20 cellular contexts compared by ENCODE assay signal in genomic region chr9:28938981-28939380, GRCh38.
DNase-seq lines count a peak whose midpoint lies in the region; ATAC-seq and TF ChIP-seq lines count a peak whose summit lies in the region.
"Had no signal": no experiment of that assay in that cellular context is flagged by ENCODE, and none has a peak within 500 bp of the region (broad histone marks: within the 10 kb centered on the region; RNA-seq: fewer than 3 reads in every experiment).

No MANE protein-coding gene starts in this region.

- CTCF ChIA-PET in activated naive CD4-positive, alpha-beta T cell treated with anti-CD3 and anti-CD28 coated beads, Interleukin-2, amount 10 ng/mL, durations not matched to agents 7 days and 5 days (lab: Charles Lee) = no interaction called here

- no peak for TF ChIP-seq CTCF in upper lobe of right lung (IDR thresholded peaks at IDR 0.05)

- H3K36me3 ChIP-seq in upper lobe of right lung = no peaks in the 10 kb centered on the region
- H3K36me3 ChIP-seq: BLaER1 treated with 17β-estradiol and CSF1 and Interleukin-3, amounts not matched to agents 10 nM and 100 nM had no signal

- H3K27ac ChIP-seq in upper lobe of right lung = no peak overlapping the region
- H3K27ac ChIP-seq: BLaER1 treated with 17β-estradiol and CSF1 and Interleukin-3, amounts not matched to agents 10 nM and 100 nM; HL-60 had no signal

- H3K27ac Mint-ChIP-seq in activated naive CD4-positive, alpha-beta T cell treated with anti-CD3 and anti-CD28 coated beads, Interleukin-2, amount 50 U/mL, for 24 hours = peak overlapping the region; percentile 21
- no peak overlapping the region for H3K27ac Mint-ChIP-seq in activated naive CD4-positive, alpha-beta T cell treated with anti-CD3 and anti-CD28 coated beads, Interleukin-2, amount 10 ng/mL, durations not matched to agents 7 days and 5 days
- H3K27ac Mint-ChIP-seq: B cell; CD8-positive, alpha-beta T cell; HFFc6 had no signal

- no peak for DNase-seq in activated naive CD4-positive, alpha-beta T cell treated with anti-CD3 and anti-CD28 coated beads, Interleukin-2, amount 10 ng/mL, durations not matched to agents 7 days and 5 days
- DNase-seq in NCI-H524 (lab: John Stamatoyannopoulos, UW) (peak; percentile 65 to 81), NCI-H82 treated with DMSO at 0.1 percent for 48 hours (lab: John Stamatoyannopoulos, UW; ENCODE audit: unreplicated experiment) (peak; percentile 2), upper lobe of right lung (no peak), left cardiac atrium (no peak), RKO (ENCODE audit: low spot score) (no peak)
- DNase-seq: CD8-positive, alpha-beta T cell; DMS79 treated with DMSO at 0.1 percent for 48 hours; GF-D8; GOT3; H7; HFFc6; IMR-90 had no signal

- H3K4me3 ChIP-seq in upper lobe of right lung = no peak overlapping the region
- H3K4me3 ChIP-seq: BLaER1 treated with 17β-estradiol and CSF1 and Interleukin-3, amounts not matched to agents 10 nM and 100 nM; K562 had no signal

- no peaks in the 10 kb centered on the region for H3K27me3 Mint-ChIP-seq in activated naive CD4-positive, alpha-beta T cell treated with anti-CD3 and anti-CD28 coated beads, Interleukin-2, amount 50 U/mL, for 24 hours
- no peaks in the 10 kb centered on the region for H3K27me3 Mint-ChIP-seq in activated naive CD4-positive, alpha-beta T cell treated with anti-CD3 and anti-CD28 coated beads, Interleukin-2, amount 10 ng/mL, durations not matched to agents 7 days and 5 days
- H3K27me3 Mint-ChIP-seq: B cell had no signal

- H3K36me3 Mint-ChIP-seq in activated naive CD4-positive, alpha-beta T cell treated with anti-CD3 and anti-CD28 coated beads, Interleukin-2, amount 50 U/mL, for 24 hours = no peaks in the 10 kb centered on the region
- no peaks in the 10 kb centered on the region for H3K36me3 Mint-ChIP-seq in activated naive CD4-positive, alpha-beta T cell treated with anti-CD3 and anti-CD28 coated beads, Interleukin-2, amount 10 ng/mL, durations not matched to agents 7 days and 5 days
- H3K36me3 Mint-ChIP-seq: CD8-positive, alpha-beta T cell had no signal

- H3K4me3 Mint-ChIP-seq in activated naive CD4-positive, alpha-beta T cell treated with anti-CD3 and anti-CD28 coated beads, Interleukin-2, amount 50 U/mL, for 24 hours = no peak overlapping the region
- no peak overlapping the region for H3K4me3 Mint-ChIP-seq in activated naive CD4-positive, alpha-beta T cell treated with anti-CD3 and anti-CD28 coated beads, Interleukin-2, amount 10 ng/mL, durations not matched to agents 7 days and 5 days
- H3K4me3 Mint-ChIP-seq: B cell; CD8-positive, alpha-beta T cell; HFFc6 had no signal

- no peaks in the 10 kb centered on the region for H3K4me1 Mint-ChIP-seq in activated naive CD4-positive, alpha-beta T cell treated with anti-CD3 and anti-CD28 coated beads, Interleukin-2, amount 50 U/mL, for 24 hours
- H3K4me1 Mint-ChIP-seq in activated naive CD4-positive, alpha-beta T cell treated with anti-CD3 and anti-CD28 coated beads, Interleukin-2, amount 10 ng/mL, durations not matched to agents 7 days and 5 days = no peaks in the 10 kb centered on the region
- H3K4me1 Mint-ChIP-seq: B cell had no signal

- no peaks in the 10 kb centered on the region for H3K9me3 Mint-ChIP-seq in activated naive CD4-positive, alpha-beta T cell treated with anti-CD3 and anti-CD28 coated beads, Interleukin-2, amount 50 U/mL, for 24 hours
- H3K9me3 Mint-ChIP-seq in activated naive CD4-positive, alpha-beta T cell treated with anti-CD3 and anti-CD28 coated beads, Interleukin-2, amount 10 ng/mL, durations not matched to agents 7 days and 5 days = no peaks in the 10 kb centered on the region

- intact Hi-C loops in upper lobe of right lung (cut with DNase I) = no loop called here
- intact Hi-C loops in left cardiac atrium (cut with DNase I) = no loop called here

- no peaks in the 10 kb centered on the region for H3K4me1 ChIP-seq in upper lobe of right lung
- H3K4me1 ChIP-seq: BLaER1 treated with 17β-estradiol and CSF1 and Interleukin-3, amounts not matched to agents 10 nM and 100 nM had no signal

- H3K27me3 ChIP-seq in upper lobe of right lung = no peaks in the 10 kb centered on the region
- H3K27me3 ChIP-seq: BLaER1 treated with 17β-estradiol and CSF1 and Interleukin-3, amounts not matched to agents 10 nM and 100 nM had no signal

- no peaks in the 10 kb centered on the region for H3K9me3 ChIP-seq in upper lobe of right lung
- H3K9me3 ChIP-seq: BLaER1 treated with 17β-estradiol and CSF1 and Interleukin-3, amounts not matched to agents 10 nM and 100 nM had no signal

- ATAC-seq in upper lobe of right lung (peak; percentile 50), left cardiac atrium (no peak), GM19397 (IDR thresholded peaks at IDR 0.05; ENCODE audit: unreplicated experiment) (no peak)
- ATAC-seq: CD8-positive, alpha-beta T cell; HCT116; K562 had no signal

Comparison
In these comparisons a context has a peak if more than half of its experiments do, and no peak if none do; other contexts are left out.
1. DNase-seq: peak in NCI-H524 (2 of 2) and NCI-H82 treated with DMSO at 0.1 percent for 48 hours (single experiment); none in activated naive CD4-positive, alpha-beta T cell treated with anti-CD3 and anti-CD28 coated beads, Interleukin-2, amount 10 ng/mL, durations not matched to agents 7 days and 5 days (single experiment), upper lobe of right lung (single experiment), left cardiac atrium (single experiment) and RKO (single experiment).